In the genomic region with DNA sequence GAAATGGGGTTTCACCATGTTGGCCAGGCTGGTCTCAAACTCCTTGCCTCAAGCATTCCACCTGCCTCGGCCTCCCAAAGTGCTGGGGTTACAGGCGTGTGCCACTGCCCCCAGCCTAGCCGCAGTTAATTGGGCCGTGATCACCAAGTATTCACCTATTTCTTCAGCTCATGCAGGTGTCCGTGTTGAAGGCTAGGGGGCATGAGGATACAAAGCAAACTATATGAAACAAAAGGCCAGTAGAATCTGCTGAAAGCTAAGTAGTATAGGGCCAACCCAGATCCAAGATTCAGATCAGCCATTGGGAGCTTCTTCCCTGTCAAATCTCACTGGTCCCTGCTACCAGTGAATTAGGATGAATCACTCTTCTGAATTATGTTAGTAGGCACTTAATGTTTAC, we compare ENCODE assay signal across 25 cellular contexts.
"Had no signal": no experiment of that assay in that cellular context is flagged by ENCODE, and none has a peak within 500 bp of the region (broad histone marks: within the 10 kb centered on the region; RNA-seq: fewer than 3 reads in every experiment).

No MANE protein-coding gene starts in this region.

- H3K27ac ChIP-seq: adrenal gland, KMS-11, SJCRH30, VCaP had no signal

- ATAC-seq: activated CD4-positive, alpha-beta T cell treated with anti-CD3 and anti-CD28 coated beads for 36 hours; activated CD8-positive, alpha-beta T cell treated with anti-CD3 and anti-CD28 coated beads, Interleukin-2, amount 10 ng/mL, durations not matched to agents 7 days and 5 days; Panc1; Right ventricle myocardium inferior had no signal

- H3K27me3 ChIP-seq: adrenal gland, SJCRH30 had no signal

- H3K4me1 Mint-ChIP-seq: activated naive CD8-positive, alpha-beta T cell treated with anti-CD3 and anti-CD28 coated beads, Interleukin-2, amount 10 ng/mL, durations not matched to agents 7 days and 5 days had no signal

- H3K9me3 ChIP-seq: adrenal gland, SJCRH30 had no signal

- H3K9ac ChIP-seq: KMS-11 had no signal

- H3K4me3 ChIP-seq: adrenal gland, SJCRH30 had no signal

- H3K36me3 ChIP-seq: adrenal gland had no signal

- H3K27ac Mint-ChIP-seq: activated CD4-positive, alpha-beta T cell treated with anti-CD3 and anti-CD28 coated beads for 36 hours; activated CD8-positive, alpha-beta T cell treated with anti-CD3 and anti-CD28 coated beads, Interleukin-2, amount 10 ng/mL, durations not matched to agents 7 days and 5 days; activated naive CD8-positive, alpha-beta T cell treated with anti-CD3 and anti-CD28 coated beads, Interleukin-2, amount 10 ng/mL, durations not matched to agents 7 days and 5 days; T-helper 1 cell treated with Interleukin-12 subunit alpha and Interleukin-12 subunit beta and Interleukin-4 antibody, amounts not matched to agents 30 μg/mL and 1 μg/mL, for 36 hours had no signal

- H3K4me2 ChIP-seq: KMS-11 had no signal

- H3K27me3 Mint-ChIP-seq: activated CD4-positive, alpha-beta T cell treated with anti-CD3 and anti-CD28 coated beads for 36 hours; activated naive CD8-positive, alpha-beta T cell treated with anti-CD3 and anti-CD28 coated beads, Interleukin-2, amount 10 ng/mL, durations not matched to agents 7 days and 5 days had no signal

- H3K4me3 Mint-ChIP-seq: activated CD4-positive, alpha-beta T cell treated with anti-CD3 and anti-CD28 coated beads for 36 hours; activated CD8-positive, alpha-beta T cell treated with anti-CD3 and anti-CD28 coated beads, Interleukin-2, amount 10 ng/mL, durations not matched to agents 7 days and 5 days; activated naive CD8-positive, alpha-beta T cell treated with anti-CD3 and anti-CD28 coated beads, Interleukin-2, amount 10 ng/mL, durations not matched to agents 7 days and 5 days; T-helper 1 cell treated with Interleukin-12 subunit alpha and Interleukin-12 subunit beta and Interleukin-4 antibody, amounts not matched to agents 30 μg/mL and 1 μg/mL, for 36 hours had no signal

- H3K4me1 ChIP-seq: SJCRH30 had no signal

- FAIRE-seq: TTC549 had no signal

- DNase-seq: activated CD4-positive, alpha-beta T cell treated with anti-CD3 and anti-CD28 coated beads for 36 hours; activated CD8-positive, alpha-beta memory T cell treated with anti-CD3 and anti-CD28 coated beads, Interleukin-2, amount 50 U/mL, for 48 hours; activated CD8-positive, alpha-beta T cell treated with anti-CD3 and anti-CD28 coated beads, Interleukin-2, amount 10 ng/mL, durations not matched to agents 7 days and 5 days; activated naive CD4-positive, alpha-beta T cell treated with anti-CD3 and anti-CD28 coated beads, Interleukin-2, amount 50 U/mL, for 16 hours; activated naive CD8-positive, alpha-beta T cell treated with anti-CD3 and anti-CD28 coated beads, Interleukin-2, amount 10 ng/mL, durations not matched to agents 7 days and 5 days; activated T-cell treated with anti-CD3 and anti-CD28 coated beads, Interleukin-2, amount 50 U/mL, for 1 hour; adrenal gland; anterior cingulate cortex; cerebellar nuclear complex; NCI-H1092; NCI-H1417; NCI-H1930; NCI-H2107; NCI-H510A treated with DMSO at 0.1 percent for 48 hours; NCI-H748 treated with DMSO at 0.1 percent for 48 hours; OCI-M1; RPMI8226; SJCRH30; T-helper 9 cell had no signal
